ENCODE assay signal across 1 cellular context in genomic region chr1:40980068-40980452, GRCh38.
A peak's percentile ranks its signal among the peaks of the same experiment; 100 is the strongest.
TF ChIP-seq lines count a peak whose summit lies in the region.

No MANE protein-coding gene starts in this region.

TF ChIP-seq in K562, 482 proteins besides CTCF, POLR2A, EP300 and RAD21 (continued from another document):
- TF ChIP-seq ZBTB1 (CRISPR knock-in tag; IDR thresholded peaks at IDR 0.05; ENCODE audit: borderline replicate concordance, low read depth): peak; percentile 62; the same call in 1 of the 2 replicates
- no peak for TF ChIP-seq DACH1 (IDR thresholded peaks at IDR 0.05; ENCODE audit: partially characterized antibody)
- TF ChIP-seq KDM5B (IDR thresholded peaks at IDR 0.05; ENCODE audit: insufficient replicate concordance, low read depth, low read length): no peak
- TF ChIP-seq ZEB2 (IDR thresholded peaks at IDR 0.05): no peak
- TF ChIP-seq ZHX1 (conservative IDR thresholded peaks at IDR 0.05; ENCODE audit: low read length): no peak
- no peak for TF ChIP-seq MXI1 (IDR thresholded peaks at IDR 0.05; ENCODE audit: low read depth, low read length)
- TF ChIP-seq ZKSCAN8 (CRISPR knock-in tag; IDR thresholded peaks at IDR 0.05): no peak
- TF ChIP-seq RUNX1 (IDR thresholded peaks at IDR 0.05; ENCODE audit: low read depth): no peak
- TF ChIP-seq MTF1 (CRISPR knock-in tag; IDR thresholded peaks at IDR 0.05; ENCODE audit: borderline replicate concordance): no peak
- no peak; a peak in 1 of 4 replicates for TF ChIP-seq TEAD1 (CRISPR knock-in tag; IDR thresholded peaks at IDR 0.05)
- TF ChIP-seq ETS2 (tag; IDR thresholded peaks at IDR 0.05; ENCODE audit: borderline replicate concordance, poor library complexity, severe bottlenecking): no peak
- no peak for TF ChIP-seq TAF9B (IDR thresholded peaks at IDR 0.05; ENCODE audit: partially characterized antibody)
- no peak for TF ChIP-seq JUND (IDR thresholded peaks at IDR 0.05; ENCODE audit: borderline replicate concordance, low read depth, low read length)
- no peak for TF ChIP-seq JUND (tag; IDR thresholded peaks at IDR 0.05; ENCODE audit: borderline replicate concordance, low read depth, low read length)
- no peak for TF ChIP-seq HMG20A (CRISPR knock-in tag; conservative IDR thresholded peaks at IDR 0.05)
- peak; percentile 28 for TF ChIP-seq SIN3B (IDR thresholded peaks at IDR 0.05; ENCODE audit: low read depth)
- TF ChIP-seq RNF2 (IDR thresholded peaks at IDR 0.05): no peak
- TF ChIP-seq MGA (IDR thresholded peaks at IDR 0.05): no peak; the same call in 1 of the 2 replicates
- TF ChIP-seq HES1 (IDR thresholded peaks at IDR 0.05; ENCODE audit: low read depth): no peak
- TF ChIP-seq HSF4 (CRISPR knock-in tag; IDR thresholded peaks at IDR 0.05; ENCODE audit: borderline replicate concordance): no peak
